ENCODE assay signal across 25 cellular contexts in genomic region chr11:57330029-57330428, GRCh38. TPM values are rescaled to one million over a fixed set of nuclear protein-coding genes. Genes with fewer than 3 reads are reported as not detected.
A peak's percentile ranks its signal among the peaks of the same experiment; 100 is the strongest.
DNase-seq lines count a peak whose midpoint lies in the region; ATAC-seq lines count a peak whose summit lies in the region.
"Had no signal": no experiment of that assay in that cellular context is flagged by ENCODE, and none has a peak within 500 bp of the region (broad histone marks: within the 10 kb centered on the region; RNA-seq: fewer than 3 reads in every experiment).

No MANE protein-coding gene starts in this region.

- POLR2A ChIA-PET in naive thymus-derived CD4-positive, alpha-beta T cell (lab: Charles Lee), result no interaction called here

- H3K27ac ChIP-seq in naive thymus-derived CD4-positive, alpha-beta T cell (ENCODE audit: low read depth, low read length), result no peak overlapping the region
- H3K27ac ChIP-seq: dorsolateral prefrontal cortex, epithelial cell of prostate, heart right ventricle, KMS-11 had no signal

- no peak overlapping the region for H3K4me3 ChIP-seq in naive thymus-derived CD4-positive, alpha-beta T cell (ENCODE audit: low read length)
- H3K4me3 ChIP-seq: dorsolateral prefrontal cortex, heart right ventricle had no signal

- DNase-seq in stimulated activated CD4-positive, alpha-beta T cell treated with anti-CD3 and anti-CD28 coated beads, Interleukin-15, amount 100 ng/mL, for 24 hours, result peak; percentile 21
- DNase-seq in stimulated activated CD4-positive, alpha-beta T cell treated with anti-CD3 and anti-CD28 coated beads, Interleukin-4, amount 100 ng/mL, for 4 hours, result no peak
- DNase-seq in activated T-cell treated with anti-CD3 and anti-CD28 coated beads, Interleukin-2, amount 50 U/mL, for 48 hours, result peak; percentile 51 to 52
- DNase-seq in memory B cell (ENCODE audit: low spot score in 2 of 2), result no peak
- no peak for DNase-seq in stimulated activated CD4-positive, alpha-beta T cell treated with anti-CD3 and anti-CD28 coated beads, Interleukin-4, amount 100 ng/mL, for 24 hours
- no peak for DNase-seq in stimulated activated CD4-positive, alpha-beta T cell treated with anti-CD3 and anti-CD28 coated beads, Interleukin-2, amount 100 ng/mL, for 24 hours
- no peak for DNase-seq in naive thymus-derived CD4-positive, alpha-beta T cell
- DNase-seq: activated gamma-delta T cell; CD4-positive, CD25-positive, alpha-beta regulatory T cell; dorsolateral prefrontal cortex; GDM1; HCEC 1CT; heart right ventricle; MV-4-11; NCI-H1694 treated with DMSO at 0.1 percent for 48 hours; NCI-H2171 treated with DMSO at 0.1 percent for 48 hours; SK-N-SH had no signal

- peaks cover 23 to 69% (median 36%) of the 10 kb centered on the region in 3 experiments for H3K36me3 ChIP-seq in naive thymus-derived CD4-positive, alpha-beta T cell (ENCODE audit: control insufficient read depth in 2 of 3, insufficient read depth in 3 of 3, low read length in 3 of 3)

- ATAC-seq in memory B cell (ENCODE audit: low read depth), result no peak
- no peak for ATAC-seq in naive thymus-derived CD4-positive, alpha-beta T cell
- ATAC-seq: heart right ventricle, left lobe of liver, sciatic nerve had no signal

- H3K4me1 ChIP-seq in naive thymus-derived CD4-positive, alpha-beta T cell (ENCODE audit: control insufficient read depth in 2 of 2, insufficient read depth in 2 of 2, low read length in 2 of 2), result peaks cover 15 to 18% of the 10 kb centered on the region in 2 donors

- peaks cover 50% of the 10 kb centered on the region for H3K36me3 Mint-ChIP-seq in memory B cell
- H3K36me3 Mint-ChIP-seq in naive thymus-derived CD4-positive, alpha-beta T cell, result peaks cover 21 to 53% (median 43%) of the 10 kb centered on the region in 5 donors

- H3K27ac Mint-ChIP-seq in memory B cell, result peak overlapping the region; percentile 79
- no peak overlapping the region for H3K27ac Mint-ChIP-seq in naive thymus-derived CD4-positive, alpha-beta T cell
- H3K27ac Mint-ChIP-seq: nephron had no signal

- no peaks in the 10 kb centered on the region for H3K27me3 ChIP-seq in naive thymus-derived CD4-positive, alpha-beta T cell (ENCODE audit: control insufficient read depth in 2 of 2, insufficient read depth in 2 of 2, low read length in 2 of 2)
- H3K27me3 ChIP-seq: dorsolateral prefrontal cortex, heart right ventricle had no signal

- H3K9me3 ChIP-seq in naive thymus-derived CD4-positive, alpha-beta T cell (ENCODE audit: control insufficient read depth in 2 of 3, low read length in 3 of 3), result no peaks in the 10 kb centered on the region
- H3K9me3 ChIP-seq: heart right ventricle, SK-N-SH had no signal

- peaks cover 32% of the 10 kb centered on the region for H3K4me1 Mint-ChIP-seq in memory B cell
- peaks cover 28 to 69% (median 48%) of the 10 kb centered on the region in 7 donors for H3K4me1 Mint-ChIP-seq in naive thymus-derived CD4-positive, alpha-beta T cell

- no peaks in the 10 kb centered on the region for H3K9me3 Mint-ChIP-seq in memory B cell
- H3K9me3 Mint-ChIP-seq in naive thymus-derived CD4-positive, alpha-beta T cell, result no peaks in the 10 kb centered on the region
- H3K9me3 Mint-ChIP-seq: CD4-positive, CD25-positive, alpha-beta regulatory T cell; nephron had no signal

- no peaks in the 10 kb centered on the region for H3K27me3 Mint-ChIP-seq in memory B cell
- H3K27me3 Mint-ChIP-seq in naive thymus-derived CD4-positive, alpha-beta T cell, result no peaks in the 10 kb centered on the region
- H3K27me3 Mint-ChIP-seq: CD4-positive, CD25-positive, alpha-beta regulatory T cell had no signal

- no peak overlapping the region for H3K4me3 Mint-ChIP-seq in memory B cell
- no peak overlapping the region for H3K4me3 Mint-ChIP-seq in naive thymus-derived CD4-positive, alpha-beta T cell

- intact Hi-C loops in naive thymus-derived CD4-positive, alpha-beta T cell (cut with micrococcal nuclease), result no loop called here

- CTCF ChIA-PET in naive thymus-derived CD4-positive, alpha-beta T cell (lab: Charles Lee), result interaction anchor here (0.9 kb wide), 1 partner anchor 1194 kb away, joined by 3 read pairs; no protein-coding TSS in a partner anchor

RNA-seq across cellular contexts. Expression of gene TNKS1BP1, which starts 5.3 kb away (rescaled TPM):
- total RNA-seq in naive thymus-derived CD4-positive, alpha-beta T cell, result 10 to 100 TPM; 11.2 to 22.0 (median 15.9) TPM
- polyA plus RNA-seq in naive thymus-derived CD4-positive, alpha-beta T cell, result 1 to 10 TPM; 2.8 to 7.5 TPM

RNA-seq across cellular contexts. Expression of gene SSRP1, which starts 5.7 kb away (rescaled TPM):
- 100 to 1,000 TPM in 1 of 5 experiments, 10 to 100 TPM in 4; 46.9 to 146 (median 70.1) TPM for total RNA-seq in naive thymus-derived CD4-positive, alpha-beta T cell
- polyA plus RNA-seq in naive thymus-derived CD4-positive, alpha-beta T cell, result 10 to 100 TPM; 34.3 to 48.9 TPM

RNA-seq across cellular contexts. Expression of gene P2RX3, which starts 8.1 kb away (rescaled TPM):
- total RNA-seq in naive thymus-derived CD4-positive, alpha-beta T cell, result not detected
- polyA plus RNA-seq in naive thymus-derived CD4-positive, alpha-beta T cell, result not detected
- total RNA-seq: activated CD8-positive, alpha-beta memory T cell treated with anti-CD3 and anti-CD28 coated beads for 36 hours; CD4-positive, CD25-positive, alpha-beta regulatory T cell; mesenteric fat pad; sciatic nerve; T-helper 2 cell treated with Interferon-gamma antibody and Interleukin-4, amounts not matched to agents 100 ng/mL and 5 ng/mL, for 36 hours had no signal
- polyA plus RNA-seq: CD4-positive, CD25-positive, alpha-beta regulatory T cell; SK-N-SH had no signal

RNA-seq across cellular contexts. Expression of gene PRG3, which starts 50.9 kb away (rescaled TPM):
- total RNA-seq in naive thymus-derived CD4-positive, alpha-beta T cell, result not detected
- not detected for polyA plus RNA-seq in naive thymus-derived CD4-positive, alpha-beta T cell
- total RNA-seq: activated CD8-positive, alpha-beta memory T cell treated with anti-CD3 and anti-CD28 coated beads for 36 hours; CD4-positive, CD25-positive, alpha-beta regulatory T cell; dorsolateral prefrontal cortex; heart right ventricle; left lobe of liver; mesenteric fat pad; sciatic nerve; T-helper 2 cell treated with Interferon-gamma antibody and Interleukin-4, amounts not matched to agents 100 ng/mL and 5 ng/mL, for 36 hours had no signal
- polyA plus RNA-seq: CD4-positive, CD25-positive, alpha-beta regulatory T cell; heart right ventricle; SK-N-SH had no signal

Comparison
In these comparisons a context has a peak if more than half of its experiments do, and no peak if none do; other contexts are left out.
1. DNase-seq: peak in stimulated activated CD4-positive, alpha-beta T cell treated with anti-CD3 and anti-CD28 coated beads, Interleukin-15, amount 100 ng/mL, for 24 hours (single experiment) and activated T-cell treated with anti-CD3 and anti-CD28 coated beads, Interleukin-2, amount 50 U/mL, for 48 hours (2 of 2); none in stimulated activated CD4-positive, alpha-beta T cell treated with anti-CD3 and anti-CD28 coated beads, Interleukin-4, amount 100 ng/mL, for 4 hours (0 of 2), memory B cell (0 of 2), stimulated activated CD4-positive, alpha-beta T cell treated with anti-CD3 and anti-CD28 coated beads, Interleukin-4, amount 100 ng/mL, for 24 hours (single experiment), stimulated activated CD4-positive, alpha-beta T cell treated with anti-CD3 and anti-CD28 coated beads, Interleukin-2, amount 100 ng/mL, for 24 hours (0 of 2) and naive thymus-derived CD4-positive, alpha-beta T cell (0 of 9).